1 cellular context compared by ENCODE assay signal in genomic region chr12:96221391-96221790, GRCh38.
TF ChIP-seq lines count a peak whose summit lies in the region.

No MANE protein-coding gene starts in this region.

TF ChIP-seq in endothelial cell of umbilical vein, 7 proteins besides CTCF, POLR2A, EP300 and RAD21:
- TF ChIP-seq FOS (IDR thresholded peaks at IDR 0.05; ENCODE audit: borderline replicate concordance, insufficient read depth, low read length) (no peak), GATA2 (IDR thresholded peaks at IDR 0.05; ENCODE audit: insufficient read depth, insufficient read length, low read depth, low read length) (no peak), MYC (IDR thresholded peaks at IDR 0.05; ENCODE audit: low read depth, low read length) (no peak), JUN (IDR thresholded peaks at IDR 0.05; ENCODE audit: borderline replicate concordance, insufficient read depth, insufficient read length, low read depth) (no peak), POLR2AphosphoS5 (IDR thresholded peaks at IDR 0.05; ENCODE audit: insufficient read depth, low read depth, low read length) (no peak), EZH2 (IDR thresholded peaks at IDR 0.05; ENCODE audit: borderline replicate concordance, low read depth, low read length, severe bottlenecking) (no peak), MAX (IDR thresholded peaks at IDR 0.05; ENCODE audit: insufficient read depth, insufficient read length) (no peak)
